Comparison of ENCODE assay signal across 8 cellular contexts in genomic region chr2:187580462-187581124, GRCh38. TPM values are rescaled to one million over a fixed set of nuclear protein-coding genes. Genes with fewer than 3 reads are reported as not detected.
DNase-seq lines count a peak whose midpoint lies in the region; TF ChIP-seq lines count a peak whose summit lies in the region.

No MANE protein-coding gene starts in this region.

- peaks cover 4% of the 10 kb centered on the region for H3K9me3 Mint-ChIP-seq in progenitor cell of endocrine pancreas (ENCODE audit: low read depth)
- H3K9me3 Mint-ChIP-seq in activated CD4-positive, alpha-beta memory T cell treated with anti-CD3 and anti-CD28 coated beads, Interleukin-2, amount 10 ng/mL, durations not matched to agents 7 days and 5 days, result no peaks in the 10 kb centered on the region

- peak; percentile 10 for DNase-seq in GM10266 (ENCODE audit: extremely low spot score)
- DNase-seq in HL-60 (ENCODE audit: low read depth in 1 of 2, low spot score in 1 of 2), result no peak
- DNase-seq in Peyer's patch, result no peak
- DNase-seq in fibroblast of gingiva (ENCODE audit: low read depth), result peak; percentile 72
- no peak for DNase-seq in progenitor cell of endocrine pancreas (ENCODE audit: low spot score, unreplicated experiment)
- no peak for DNase-seq in lower leg skin (ENCODE audit: low spot score in 2 of 2)
- DNase-seq in activated CD4-positive, alpha-beta T cell treated with anti-CD3 and anti-CD28 coated beads for 1 hour, result no peak
- DNase-seq in activated CD4-positive, alpha-beta memory T cell treated with anti-CD3 and anti-CD28 coated beads, Interleukin-2, amount 10 ng/mL, durations not matched to agents 7 days and 5 days, result no peak

- no peak overlapping the region for H3K27ac Mint-ChIP-seq in progenitor cell of endocrine pancreas
- no peak overlapping the region for H3K27ac Mint-ChIP-seq in activated CD4-positive, alpha-beta memory T cell treated with anti-CD3 and anti-CD28 coated beads, Interleukin-2, amount 10 ng/mL, durations not matched to agents 7 days and 5 days

- H3K27me3 Mint-ChIP-seq in progenitor cell of endocrine pancreas, result no peaks in the 10 kb centered on the region
- peaks cover 3% of the 10 kb centered on the region for H3K27me3 Mint-ChIP-seq in activated CD4-positive, alpha-beta memory T cell treated with anti-CD3 and anti-CD28 coated beads, Interleukin-2, amount 10 ng/mL, durations not matched to agents 7 days and 5 days

- WGBS in lower leg skin, 2 donors, result 29 to 32% methylated on average over 7 of the region's 7 CpGs

- H3K27me3 ChIP-seq in HL-60 (ENCODE audit: insufficient read depth, poor library complexity, severe bottlenecking), result no peaks in the 10 kb centered on the region
- H3K27me3 ChIP-seq in Peyer's patch, result no peaks in the 10 kb centered on the region

- H3K9me3 ChIP-seq in Peyer's patch, result no peaks in the 10 kb centered on the region

- no peaks in the 10 kb centered on the region for H3K36me3 ChIP-seq in Peyer's patch

- peak; percentile 38 for TF ChIP-seq CTCF in GM10266 (IDR thresholded peaks at IDR 0.05; ENCODE audit: control insufficient read depth, insufficient read depth, low read depth, missing control alignments)
- no peak for TF ChIP-seq CTCF in HL-60 (IDR thresholded peaks at IDR 0.05; ENCODE audit: insufficient read depth, low read length)
- peak in 5 of 6 experiments; percentile 21 to 85 (median 67) for TF ChIP-seq CTCF in Peyer's patch (IDR thresholded peaks at IDR 0.05)
- peak; percentile 57 for TF ChIP-seq CTCF in progenitor cell of endocrine pancreas (IDR thresholded peaks at IDR 0.05; ENCODE audit: unreplicated experiment)
- TF ChIP-seq CTCF in lower leg skin (IDR thresholded peaks at IDR 0.05), result no peak

- intact Hi-C loops in lower leg skin (cut with DNase I; ENCODE audit: low total_unique reads), result loop anchor here (2.0 kb wide), 1 partner anchor 78 kb away; no protein-coding TSS in a partner anchor

- POLR2A ChIA-PET in activated CD4-positive, alpha-beta memory T cell treated with anti-CD3 and anti-CD28 coated beads, Interleukin-2, amount 10 ng/mL, durations not matched to agents 7 days and 5 days (lab: Charles Lee), result no interaction called here

- no peak for TF ChIP-seq POLR2A in Peyer's patch (IDR thresholded peaks at IDR 0.05)
- no peak for TF ChIP-seq POLR2A in lower leg skin (IDR thresholded peaks at IDR 0.05)

- H3K27ac ChIP-seq in HL-60 (replicated peaks) (0 out of 2 replicates have a peak overlapping the region, but pooled peaks have one; percentile 1), Peyer's patch (no peak overlapping the region)

- peaks cover 0 to 5% (median 0%) of the 10 kb centered on the region in 4 donors for H3K4me1 ChIP-seq in Peyer's patch

- H3K4me1 Mint-ChIP-seq in progenitor cell of endocrine pancreas (ENCODE audit: low read depth), result peaks cover 27% of the 10 kb centered on the region
- H3K4me1 Mint-ChIP-seq in activated CD4-positive, alpha-beta memory T cell treated with anti-CD3 and anti-CD28 coated beads, Interleukin-2, amount 10 ng/mL, durations not matched to agents 7 days and 5 days, result peaks cover 3% of the 10 kb centered on the region

- H3K36me3 Mint-ChIP-seq in progenitor cell of endocrine pancreas (ENCODE audit: insufficient read depth), result no peaks in the 10 kb centered on the region
- H3K36me3 Mint-ChIP-seq in activated CD4-positive, alpha-beta memory T cell treated with anti-CD3 and anti-CD28 coated beads, Interleukin-2, amount 10 ng/mL, durations not matched to agents 7 days and 5 days (ENCODE audit: low read depth), result no peaks in the 10 kb centered on the region

- no peak overlapping the region for H3K4me3 Mint-ChIP-seq in progenitor cell of endocrine pancreas (ENCODE audit: low read depth)
- no peak overlapping the region for H3K4me3 Mint-ChIP-seq in activated CD4-positive, alpha-beta memory T cell treated with anti-CD3 and anti-CD28 coated beads, Interleukin-2, amount 10 ng/mL, durations not matched to agents 7 days and 5 days

- H3K4me3 ChIP-seq in HL-60 (replicated peaks; ENCODE audit: insufficient read depth, low read length), result no peak overlapping the region
- peak overlapping the region in 2 of 4 donors; percentile 28 to 33 for H3K4me3 ChIP-seq in Peyer's patch
- no peak overlapping the region for H3K4me3 ChIP-seq in lower leg skin (ENCODE audit: low read depth, poor library complexity, severe bottlenecking)

- CTCF ChIA-PET in activated CD4-positive, alpha-beta memory T cell treated with anti-CD3 and anti-CD28 coated beads, Interleukin-2, amount 10 ng/mL, durations not matched to agents 7 days and 5 days (lab: Charles Lee), result interaction anchor here (1.0 to 1.5 kb wide), 2 partner anchors 11 to 32 kb away, joined by 3 to 5 read pairs; no protein-coding TSS in a partner anchor

RNA-seq across cellular contexts. Expression of gene TFPI, which starts 26.4 kb away (rescaled TPM):
- total RNA-seq in Peyer's patch (10 to 100 TPM; 69.9 to 91.4 (median 75.8) TPM), progenitor cell of endocrine pancreas (17.5 and 23.5 TPM in 2 replicates), lower leg skin (10 to 100 TPM; 15.6 to 28.4 (median 16.0) TPM)
- total RNA-seq in activated CD4-positive, alpha-beta memory T cell treated with anti-CD3 and anti-CD28 coated beads, Interleukin-2, amount 10 ng/mL, durations not matched to agents 7 days and 5 days, result not detected

Comparison
In these comparisons a context has a peak if more than half of its experiments do, and no peak if none do; other contexts are left out.
1. DNase-seq: peak in GM10266 (single experiment) and fibroblast of gingiva (single experiment); none in HL-60 (0 of 2), Peyer's patch (0 of 3), progenitor cell of endocrine pancreas (single experiment), lower leg skin (0 of 2), activated CD4-positive, alpha-beta T cell treated with anti-CD3 and anti-CD28 coated beads for 1 hour (single experiment) and activated CD4-positive, alpha-beta memory T cell treated with anti-CD3 and anti-CD28 coated beads, Interleukin-2, amount 10 ng/mL, durations not matched to agents 7 days and 5 days (single experiment).
2. CTCF ChIP-seq: peak in GM10266 (single experiment), Peyer's patch (5 of 6) and progenitor cell of endocrine pancreas (single experiment); none in HL-60 (single experiment) and lower leg skin (0 of 3).
3. RNA of gene TFPI, which starts 26.4 kb away (total RNA-seq): 69.9 to 91.4 TPM in Peyer's patch, 17.5 to 23.5 TPM in progenitor cell of endocrine pancreas and 15.6 to 28.4 TPM in lower leg skin; not detected in activated CD4-positive, alpha-beta memory T cell treated with anti-CD3 and anti-CD28 coated beads, Interleukin-2, amount 10 ng/mL, durations not matched to agents 7 days and 5 days; every median in the first group is over 10 times any median in the second.